1 cellular context compared by ENCODE assay signal in the genomic region with DNA sequence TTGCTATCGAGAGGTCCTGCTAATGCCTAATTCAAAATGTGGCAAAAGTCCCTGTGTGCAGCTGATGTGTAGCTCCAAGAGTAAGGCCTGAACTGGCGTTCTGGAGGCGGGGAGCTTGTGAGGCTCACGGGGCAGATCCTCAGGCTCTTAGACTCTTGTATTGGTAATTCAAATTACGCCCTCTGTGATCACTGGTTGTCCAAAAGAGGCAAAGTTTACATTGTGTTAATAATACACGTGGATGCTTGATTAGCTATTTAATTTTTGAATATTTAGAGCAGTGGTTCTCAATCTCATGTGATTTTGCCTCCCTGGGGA.
TF ChIP-seq lines count a peak whose summit lies in the region.

No MANE protein-coding gene starts in this region.

TF ChIP-seq in HCT116, 20 proteins besides CTCF, POLR2A, EP300 and RAD21:
- TF ChIP-seq SIN3A (IDR thresholded peaks at IDR 0.05; ENCODE audit: low read depth), result no peak
- TF ChIP-seq POLR2AphosphoS5 (IDR thresholded peaks at IDR 0.05; ENCODE audit: low read depth, low read length), result no peak
- TF ChIP-seq SP1 (IDR thresholded peaks at IDR 0.05; ENCODE audit: low read depth), result no peak
- no peak for TF ChIP-seq JUND (IDR thresholded peaks at IDR 0.05)
- TF ChIP-seq, protein P1, sequence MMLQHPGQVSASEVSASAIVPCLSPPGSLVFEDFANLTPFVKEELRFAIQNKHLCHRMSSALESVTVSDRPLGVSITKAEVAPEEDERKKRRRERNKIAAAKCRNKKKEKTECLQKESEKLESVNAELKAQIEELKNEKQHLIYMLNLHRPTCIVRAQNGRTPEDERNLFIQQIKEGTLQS (IDR thresholded peaks at IDR 0.05), result no peak
- TF ChIP-seq EZH2phosphoT487 (IDR thresholded peaks at IDR 0.05; ENCODE audit: borderline replicate concordance), result no peak
- TF ChIP-seq SRF (IDR thresholded peaks at IDR 0.05; ENCODE audit: low read depth), result no peak
- no peak for TF ChIP-seq ZFX (IDR thresholded peaks at IDR 0.05)
- TF ChIP-seq FOSL1 (IDR thresholded peaks at IDR 0.05; ENCODE audit: low read depth), result no peak
- TF ChIP-seq ZNF274 (IDR thresholded peaks at IDR 0.05; ENCODE audit: low read depth, low read length), result no peak
- TF ChIP-seq EGR1 (IDR thresholded peaks at IDR 0.05; ENCODE audit: low read depth), result no peak
- no peak for TF ChIP-seq ELF1 (IDR thresholded peaks at IDR 0.05; ENCODE audit: borderline replicate concordance, low read depth)
- TF ChIP-seq CEBPB (IDR thresholded peaks at IDR 0.05; ENCODE audit: low read depth), result no peak
- TF ChIP-seq, protein P2, sequence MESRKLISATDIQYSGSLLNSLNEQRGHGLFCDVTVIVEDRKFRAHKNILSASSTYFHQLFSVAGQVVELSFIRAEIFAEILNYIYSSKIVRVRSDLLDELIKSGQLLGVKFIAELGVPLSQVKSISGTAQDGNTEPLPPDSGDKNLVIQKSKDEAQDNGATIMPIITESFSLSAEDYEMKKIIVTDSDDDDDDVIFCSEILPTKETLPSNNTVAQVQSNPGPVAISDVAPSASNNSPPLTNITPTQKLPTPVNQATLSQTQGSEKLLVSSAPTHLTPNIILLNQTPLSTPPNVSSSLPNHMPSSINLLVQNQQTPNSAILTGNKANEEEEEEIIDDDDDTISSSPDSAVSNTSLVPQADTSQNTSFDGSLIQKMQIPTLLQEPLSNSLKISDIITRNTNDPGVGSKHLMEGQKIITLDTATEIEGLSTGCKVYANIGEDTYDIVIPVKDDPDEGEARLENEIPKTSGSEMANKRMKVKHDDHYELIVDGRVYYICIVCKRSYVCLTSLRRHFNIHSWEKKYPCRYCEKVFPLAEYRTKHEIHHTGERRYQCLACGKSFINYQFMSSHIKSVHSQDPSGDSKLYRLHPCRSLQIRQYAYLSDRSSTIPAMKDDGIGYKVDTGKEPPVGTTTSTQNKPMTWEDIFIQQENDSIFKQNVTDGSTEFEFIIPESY (IDR thresholded peaks at IDR 0.05; ENCODE audit: extremely low read depth, insufficient replicate concordance, low read length), result no peak
- TF ChIP-seq YY1 (IDR thresholded peaks at IDR 0.05; ENCODE audit: extremely low read depth, insufficient replicate concordance, low read depth, low read length), result no peak
- no peak for TF ChIP-seq CBX3 (IDR thresholded peaks at IDR 0.05; ENCODE audit: low read depth)
